ENCODE assay signal across 15 cellular contexts in genomic region chr12:106893451-106893850, GRCh38.
DNase-seq lines count a peak whose midpoint lies in the region; ATAC-seq and TF ChIP-seq lines count a peak whose summit lies in the region.
"Had no signal": no experiment of that assay in that cellular context is flagged by ENCODE, and none has a peak within 500 bp of the region (broad histone marks: within the 10 kb centered on the region; RNA-seq: fewer than 3 reads in every experiment).

No MANE protein-coding gene starts in this region.

- H3K79me2 ChIP-seq in osteoblast (ENCODE audit: insufficient read depth, low read length), result no peaks in the 10 kb centered on the region

- WGBS in esophagus squamous epithelium, 2 donors, result 85 to 92% methylated on average over 7 to 8 of the region's 8 CpGs

- no peaks in the 10 kb centered on the region for H4K20me1 ChIP-seq in osteoblast (ENCODE audit: insufficient read depth, low read length)

- H2AFZ ChIP-seq in osteoblast (ENCODE audit: low read length), result no peak overlapping the region

- H3K9me3 ChIP-seq in Panc1 (ENCODE audit: control insufficient read depth, insufficient read depth, low read depth, low read length), result no peaks in the 10 kb centered on the region
- H3K9me3 ChIP-seq in osteoblast (ENCODE audit: low read depth, low read length), result no peaks in the 10 kb centered on the region
- H3K9me3 ChIP-seq in esophagus squamous epithelium, result no peaks in the 10 kb centered on the region

- CTCF ChIA-PET in Panc1 (lab: Charles Lee), result no interaction called here

- TF ChIP-seq CTCF in Panc1 (IDR thresholded peaks at IDR 0.05), result no peak
- TF ChIP-seq CTCF in osteoblast (IDR thresholded peaks at IDR 0.05; ENCODE audit: extremely low read depth, low read depth, low read length), result no peak
- no peak for TF ChIP-seq CTCF in esophagus squamous epithelium (IDR thresholded peaks at IDR 0.05)

- H3K36me3 ChIP-seq in Panc1 (ENCODE audit: control insufficient read depth, insufficient read depth, low read length) (no peaks in the 10 kb centered on the region), osteoblast (ENCODE audit: insufficient read depth, low read length) (no peaks in the 10 kb centered on the region), esophagus squamous epithelium (peaks cover 0 to 2% (median 0%) of the 10 kb centered on the region in 3 donors)

- in situ Hi-C loops in Panc1 (cut with HindIII; ENCODE audit: low pct_unique_long_range_greater_than_20kb, low sequenced_read_pairs), result no loop called here

- no peak overlapping the region for H3K4me2 ChIP-seq in osteoblast (ENCODE audit: insufficient read depth, low read length)

- H3K4me1 ChIP-seq in Panc1 (ENCODE audit: control insufficient read depth, insufficient read depth, low read length), result no peaks in the 10 kb centered on the region
- H3K4me1 ChIP-seq in osteoblast (ENCODE audit: insufficient read depth, low read length), result no peaks in the 10 kb centered on the region
- H3K4me1 ChIP-seq in esophagus squamous epithelium, result peaks cover 0 to 6% (median 0%) of the 10 kb centered on the region in 3 donors

- POLR2A ChIA-PET in Panc1 (lab: Charles Lee), result no interaction called here

- no TSS peak for BruUV-seq in Panc1 (replicated peaks; lab: Mats Ljungman, UMichigan)

- DNase-seq in HCEC 1CT (peak; percentile 39), Panc1 (ENCODE audit: low read depth, low spot score) (peak; percentile 36), ecto neural progenitor cell (ENCODE audit: low spot score) (peak; percentile 15), osteoblast (ENCODE audit: insufficient read length, low spot score, missing footprints) (peak; percentile 29), esophagus squamous epithelium (lab: John Stamatoyannopoulos, UW) (no peak)
- DNase-seq: Calu3; CD4-positive, CD25-positive, alpha-beta regulatory T cell; Kasumi-1; NCI-H1105 treated with DMSO at 0.1 percent for 48 hours; NCI-H187; NCI-H226; NCI-H774 had no signal

- H3K4me3 ChIP-seq in Panc1 (ENCODE audit: low read depth in 2 of 2, low read length in 2 of 2) (no peak overlapping the region), osteoblast (ENCODE audit: insufficient read depth, low read length) (no peak overlapping the region), esophagus squamous epithelium (no peak overlapping the region)

- ATAC-seq in Panc1 (peak; percentile 78), GM18517 (IDR thresholded peaks at IDR 0.05; ENCODE audit: unreplicated experiment) (no peak), HG03175 (IDR thresholded peaks at IDR 0.05; ENCODE audit: unreplicated experiment) (no peak)
- ATAC-seq: HCT116 had no signal

- no peak for TF ChIP-seq POLR2A in esophagus squamous epithelium (IDR thresholded peaks at IDR 0.05)

- no peaks in the 10 kb centered on the region for H3K27me3 ChIP-seq in Panc1 (ENCODE audit: control insufficient read depth, insufficient read depth, low read length)
- no peaks in the 10 kb centered on the region for H3K27me3 ChIP-seq in osteoblast (ENCODE audit: insufficient read depth, low read length)
- H3K27me3 ChIP-seq in esophagus squamous epithelium, result peaks cover 0 to 11% (median 0%) of the 10 kb centered on the region in 4 donors

- no peak overlapping the region for H3K27ac ChIP-seq in Panc1 (ENCODE audit: low read length)
- no peak overlapping the region for H3K27ac ChIP-seq in osteoblast (ENCODE audit: low read depth, low read length)
- no peak overlapping the region for H3K27ac ChIP-seq in esophagus squamous epithelium

- intact Hi-C loops in Panc1 (cut with micrococcal nuclease; ENCODE audit: unreplicated experiment) (no loop called here), esophagus squamous epithelium (cut with DNase I) (no loop called here)
